ENCODE assay signal across 8 cellular contexts in genomic region chr5:171418982-171419662, GRCh38. TPM values are rescaled to one million over a fixed set of nuclear protein-coding genes. Genes with fewer than 3 reads are reported as not detected.
A peak's percentile ranks its signal among the peaks of the same experiment; 100 is the strongest.
DNase-seq lines count a peak whose midpoint lies in the region; ATAC-seq and TF ChIP-seq lines count a peak whose summit lies in the region.

TSS of gene FGF18 (plus strand) at chr5:171419647. CDS start at chr5:171420200, 553 bp downstream.

- H3K27me3 Mint-ChIP-seq in stimulated activated naive CD8-positive, alpha-beta T cell treated with anti-CD3 and anti-CD28 coated beads, Interleukin-15, amount 100 ng/mL, for 72 hours = peaks cover 50% of the 10 kb centered on the region

- no peak for TF ChIP-seq CTCF in AG10803 (conservative IDR thresholded peaks at IDR 0.05; ENCODE audit: low read length)
- TF ChIP-seq CTCF in lung (IDR thresholded peaks at IDR 0.05; ENCODE audit: control extremely low read depth, extremely low read depth) = no peak

- H3K4me3 Mint-ChIP-seq in stimulated activated naive CD8-positive, alpha-beta T cell treated with anti-CD3 and anti-CD28 coated beads, Interleukin-15, amount 100 ng/mL, for 72 hours = peak within 1 kb of the TSS; percentile 82 to 92

- H3K36me3 ChIP-seq in lung (ENCODE audit: control insufficient read depth in 2 of 2, insufficient read depth in 2 of 2, low read length in 2 of 2) = no peaks in the 10 kb centered on the region

- peaks cover 24% of the 10 kb centered on the region for H3K4me1 Mint-ChIP-seq in stimulated activated naive CD8-positive, alpha-beta T cell treated with anti-CD3 and anti-CD28 coated beads, Interleukin-15, amount 100 ng/mL, for 72 hours

- H3K27ac Mint-ChIP-seq in stimulated activated naive CD8-positive, alpha-beta T cell treated with anti-CD3 and anti-CD28 coated beads, Interleukin-15, amount 100 ng/mL, for 72 hours = no peak within 1 kb of the TSS

- DNase-seq in AG10803 (ENCODE audit: low read depth) (peak; percentile 28), HT-29 (ENCODE audit: low spot score) (peak; percentile 59), T-helper 9 cell (peak; percentile 18), ecto neural progenitor cell (ENCODE audit: low spot score) (peak; percentile 87), lung (ENCODE audit: low spot score) (peak; percentile 43)
- peak; percentile 58 to 67 for DNase-seq in stimulated activated naive CD8-positive, alpha-beta T cell treated with anti-CD3 and anti-CD28 coated beads, Interleukin-15, amount 100 ng/mL, for 72 hours

- H3K9me3 ChIP-seq in lung (ENCODE audit: control insufficient read depth in 2 of 2, insufficient read depth in 1 of 2, low read length in 1 of 2) = no peaks in the 10 kb centered on the region

- peak; percentile 48 for ATAC-seq in GM19023 (IDR thresholded peaks at IDR 0.05; ENCODE audit: unreplicated experiment)
- ATAC-seq in lung (ENCODE audit: insufficient read depth, low FRiP score) = peak; percentile 34
- ATAC-seq in stimulated activated naive CD8-positive, alpha-beta T cell treated with anti-CD3 and anti-CD28 coated beads, Interleukin-15, amount 100 ng/mL, for 72 hours = peak; percentile 61
- no peak for ATAC-seq in HG03457 (IDR thresholded peaks at IDR 0.05; ENCODE audit: unreplicated experiment)

- H3K4me3 ChIP-seq in AG10803 (ENCODE audit: low read length) = peak within 1 kb of the TSS; percentile 47
- peak within 1 kb of the TSS; percentile 9 for H3K4me3 ChIP-seq in lung

- H3K9me3 Mint-ChIP-seq in stimulated activated naive CD8-positive, alpha-beta T cell treated with anti-CD3 and anti-CD28 coated beads, Interleukin-15, amount 100 ng/mL, for 72 hours = no peaks in the 10 kb centered on the region

- 0 to 1% methylated on average over 62 to 70 of the region's 70 CpGs for WGBS in lung, 2 donors

- no peaks in the 10 kb centered on the region for H3K27me3 ChIP-seq in lung (ENCODE audit: control insufficient read depth, insufficient read depth)

- peaks cover 5 to 15% of the 10 kb centered on the region in 2 donors for H3K4me1 ChIP-seq in lung (ENCODE audit: control insufficient read depth in 2 of 2, insufficient read depth in 2 of 2, low read length in 2 of 2)

- H3K27ac ChIP-seq in lung (ENCODE audit: low read depth in 1 of 2, low read length in 1 of 2) = peak within 1 kb of the TSS; percentile 61 to 80

RNA-seq across cellular contexts. Expression of gene FGF18, which starts in this region (rescaled TPM):
- total RNA-seq in HT-29 (2014; rRNA removed; shearing (Covaris generic)) = 0.37 and 0.58 TPM in 2 replicates
- 1 to 10 TPM; 3.1 to 3.4 TPM for total RNA-seq in lung
- 1 to 10 TPM; 1.8 to 1.9 TPM for polyA plus RNA-seq in lung

Comparison
In these comparisons a context has a peak if more than half of its experiments do, and no peak if none do; other contexts are left out.
1. Peak in DNase-seq in HT-29; RNA of the gene not detected or under 1 TPM.
2. DNase-seq: peak in every context shown above with its lines; median percentile 87 in ecto neural progenitor cell; 62 in stimulated activated naive CD8-positive, alpha-beta T cell treated with anti-CD3 and anti-CD28 coated beads, Interleukin-15, amount 100 ng/mL, for 72 hours; 59 in HT-29; 43 in lung; 28 in AG10803; 18 in T-helper 9 cell.